ENCODE assay signal across 8 cellular contexts in genomic region chr6:109095821-109096084, GRCh38. TPM values are rescaled to one million over a fixed set of nuclear protein-coding genes. Genes with fewer than 3 reads are reported as not detected.
DNase-seq lines count a peak whose midpoint lies in the region; ATAC-seq and TF ChIP-seq lines count a peak whose summit lies in the region.

No MANE protein-coding gene starts in this region.

- H3K4me3 ChIP-seq in adipocyte (ENCODE audit: low read length) (peak overlapping the region; percentile 98), testis (peak overlapping the region; percentile 70 to 89)

- H3K9ac ChIP-seq in adipocyte (ENCODE audit: low read length), result peak overlapping the region; percentile 97

- peak overlapping the region; percentile 99 for H3K27ac Mint-ChIP-seq in activated CD4-positive, alpha-beta T cell treated with anti-CD3 and anti-CD28 coated beads for 36 hours

- DNase-seq in activated CD4-positive, alpha-beta T cell treated with anti-CD3 and anti-CD28 coated beads for 36 hours, result no peak
- DNase-seq in activated CD4-positive, alpha-beta T cell treated with anti-CD3 and anti-CD28 coated beads for 48 hours, result no peak
- DNase-seq in adipocyte (ENCODE audit: low read depth), result no peak
- no peak for DNase-seq in left lobe of liver (ENCODE audit: low spot score)
- DNase-seq in testis, result no peak
- DNase-seq in hepatic stellate cell (ENCODE audit: low spot score), result no peak
- DNase-seq in stimulated activated CD4-positive, alpha-beta T cell treated with anti-CD3 and anti-CD28 coated beads, Interleukin-4, amount 100 ng/mL, for 24 hours, result no peak
- no peak for DNase-seq in epidermal melanocyte (ENCODE audit: insufficient read length, low spot score)

- H3K9me3 Mint-ChIP-seq in activated CD4-positive, alpha-beta T cell treated with anti-CD3 and anti-CD28 coated beads for 36 hours (ENCODE audit: low read depth), result no peaks in the 10 kb centered on the region

- POLR2A ChIA-PET in activated CD4-positive, alpha-beta T cell treated with anti-CD3 and anti-CD28 coated beads for 36 hours (lab: Charles Lee), result interaction anchor here (1.3 kb wide), 1 partner anchor 537 kb away, joined by 5 read pairs; no protein-coding TSS in a partner anchor

- peaks cover 19% of the 10 kb centered on the region for H3K4me1 ChIP-seq in adipocyte (ENCODE audit: control insufficient read depth, insufficient read depth, low read length)
- peaks cover 22% of the 10 kb centered on the region for H3K4me1 ChIP-seq in testis

- H3K27ac ChIP-seq in testis, result peak overlapping the region; percentile 96 to 98

- H3K27me3 Mint-ChIP-seq in activated CD4-positive, alpha-beta T cell treated with anti-CD3 and anti-CD28 coated beads for 36 hours, result no peaks in the 10 kb centered on the region

- H3K9me3 ChIP-seq in adipocyte (ENCODE audit: control insufficient read depth, low read length) (no peaks in the 10 kb centered on the region), testis (no peaks in the 10 kb centered on the region)

- no peak for TF ChIP-seq CTCF in testis (IDR thresholded peaks at IDR 0.05)

- no peak for TF ChIP-seq POLR2A in testis (IDR thresholded peaks at IDR 0.05)

- WGBS in testis, 2 donors, result 0 to 1% methylated on average over 8 of the region's 8 CpGs

- intact Hi-C loops in activated CD4-positive, alpha-beta T cell treated with anti-CD3 and anti-CD28 coated beads for 36 hours (cut with DNase I, micrococcal nuclease), result loop anchor here (1.0 to 2.0 kb wide), 13 partner anchors 87 to 1137 kb away; partner anchors contain the start of genes CD164 (in 2 of the 2), SNX3 (in 2 of the 2), AK9 (in 1 of the 2) and CDC40 (in 1 of the 2)
- intact Hi-C loops in testis (cut with DNase I; ENCODE audit: low total_unique reads), result no loop called here

- CTCF ChIA-PET in activated CD4-positive, alpha-beta T cell treated with anti-CD3 and anti-CD28 coated beads for 36 hours (lab: Charles Lee), result interaction anchor here (0.7 to 2.0 kb wide), 2 partner anchors 23 to 308 kb away, joined by 3 to 12 read pairs; no protein-coding TSS in a partner anchor

- peak overlapping the region; percentile 91 for H3K4me3 Mint-ChIP-seq in activated CD4-positive, alpha-beta T cell treated with anti-CD3 and anti-CD28 coated beads for 36 hours

- peaks cover 11% of the 10 kb centered on the region for H3K36me3 Mint-ChIP-seq in activated CD4-positive, alpha-beta T cell treated with anti-CD3 and anti-CD28 coated beads for 36 hours (ENCODE audit: low read depth)

- H3K4me1 Mint-ChIP-seq in activated CD4-positive, alpha-beta T cell treated with anti-CD3 and anti-CD28 coated beads for 36 hours, result peaks cover 42% of the 10 kb centered on the region

- no peaks in the 10 kb centered on the region for H3K36me3 ChIP-seq in adipocyte (ENCODE audit: control insufficient read depth, insufficient read depth, low read length, severe bottlenecking)
- H3K36me3 ChIP-seq in testis (ENCODE audit: low read depth, missing control alignments), result no peaks in the 10 kb centered on the region

- H3K27me3 ChIP-seq in adipocyte (replicated peaks; ENCODE audit: control insufficient read depth, insufficient read depth, low read length) (no peaks in the 10 kb centered on the region), testis (no peaks in the 10 kb centered on the region)

- ATAC-seq in activated CD4-positive, alpha-beta T cell treated with anti-CD3 and anti-CD28 coated beads for 36 hours, result no peak
- peak; percentile 1 for ATAC-seq in left lobe of liver

RNA-seq across cellular contexts. Expression of gene CEP57L1, which starts 0.4 kb away (rescaled TPM):
- 10 to 100 TPM; 23.8 to 36.9 TPM for total RNA-seq in activated CD4-positive, alpha-beta T cell treated with anti-CD3 and anti-CD28 coated beads for 36 hours
- total RNA-seq in left lobe of liver (7.2 TPM), testis (10 to 100 TPM; 32.7 to 50.6 TPM)
- polyA plus RNA-seq in testis (ENCODE audit: insufficient read depth, low read depth, low replicate concordance), result 32.5 TPM

RNA-seq across cellular contexts. Expression of gene SESN1, which starts 1.1 kb away (rescaled TPM):
- total RNA-seq in activated CD4-positive, alpha-beta T cell treated with anti-CD3 and anti-CD28 coated beads for 36 hours, result 10 to 100 TPM in 1 of 2 experiments, 1 to 10 TPM in 1; 9.7 to 10.0 TPM
- total RNA-seq in left lobe of liver (10.5 TPM), testis (100 to 1,000 TPM; 132 to 152 TPM)
- polyA plus RNA-seq in testis (ENCODE audit: insufficient read depth, low read depth, low replicate concordance), result 82.0 TPM

Comparison
In these comparisons a context has a peak if more than half of its experiments do, and no peak if none do; other contexts are left out.
1. RNA of gene SESN1, which starts 1.1 kb away (total RNA-seq): 132 to 152 TPM in testis; 10.5 TPM in left lobe of liver (single experiment) and 9.7 to 10.0 TPM in activated CD4-positive, alpha-beta T cell treated with anti-CD3 and anti-CD28 coated beads for 36 hours; every median in the first group is over 10 times any median in the second.